ENCODE assay signal across 9 cellular contexts in the genomic region with DNA sequence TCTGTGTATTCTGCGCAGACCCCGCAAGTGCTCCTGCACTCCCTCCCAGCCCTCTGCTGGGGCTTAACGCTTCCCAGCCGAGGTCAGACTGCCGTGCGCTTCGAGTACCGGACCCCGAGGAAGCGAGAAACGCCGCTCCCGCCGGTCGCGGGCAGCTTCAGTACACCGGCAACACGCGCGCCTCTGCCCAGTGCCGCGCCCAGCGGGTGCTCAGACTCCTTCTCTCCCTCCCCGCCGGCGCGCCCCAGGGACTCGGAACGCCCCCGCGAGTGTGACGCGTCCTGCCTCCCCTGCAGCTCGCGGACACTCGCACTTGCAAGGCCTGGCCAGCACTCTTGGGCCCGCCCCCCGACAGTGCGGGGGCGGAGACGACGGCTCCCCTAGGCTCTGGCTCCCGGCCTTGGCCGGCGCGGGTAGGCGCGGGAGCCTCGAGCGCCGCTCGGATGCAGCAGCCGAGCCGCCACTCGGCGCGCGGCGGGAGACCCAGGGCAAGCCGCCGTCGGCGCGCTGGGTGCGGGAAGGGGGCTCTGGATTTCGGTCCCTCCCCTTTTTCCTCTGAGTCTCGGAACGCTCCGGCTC. TPM values are rescaled to one million over a fixed set of nuclear protein-coding genes. Genes with fewer than 3 reads are reported as not detected.
DNase-seq lines count a peak whose midpoint lies in the region; ATAC-seq, FAIRE-seq and TF ChIP-seq lines count a peak whose summit lies in the region.
"Had no signal": no experiment of that assay in that cellular context is flagged by ENCODE, and none has a peak within 500 bp of the region (broad histone marks: within the 10 kb centered on the region; RNA-seq: fewer than 3 reads in every experiment).

A gene with protein sequence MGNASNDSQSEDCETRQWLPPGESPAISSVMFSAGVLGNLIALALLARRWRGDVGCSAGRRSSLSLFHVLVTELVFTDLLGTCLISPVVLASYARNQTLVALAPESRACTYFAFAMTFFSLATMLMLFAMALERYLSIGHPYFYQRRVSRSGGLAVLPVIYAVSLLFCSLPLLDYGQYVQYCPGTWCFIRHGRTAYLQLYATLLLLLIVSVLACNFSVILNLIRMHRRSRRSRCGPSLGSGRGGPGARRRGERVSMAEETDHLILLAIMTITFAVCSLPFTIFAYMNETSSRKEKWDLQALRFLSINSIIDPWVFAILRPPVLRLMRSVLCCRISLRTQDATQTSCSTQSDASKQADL (plus strand): TSS at position 410 of the 579 bp plus-strand sequence. CDS start 237 bp downstream, outside the sequence.

- DNase-seq in DMS 273 (lab: John Stamatoyannopoulos, UW; ENCODE audit: unreplicated experiment) (peak; percentile 80), DMS 273 treated with DMSO at 0.1 percent for 48 hours (lab: John Stamatoyannopoulos, UW) (no peak), RCC 7860 (ENCODE audit: low spot score) (peak; percentile 58), frontal cortex (ENCODE audit: low spot score in 2 of 2) (peak; percentile 35 to 72), omental fat pad (ENCODE audit: low spot score) (peak; percentile 90), suprapubic skin (ENCODE audit: low spot score in 2 of 2) (peak; percentile 92)
- peak; percentile 92 for DNase-seq in activated effector memory CD4-positive, alpha-beta T cell treated with anti-CD3 and anti-CD28 coated beads, Interleukin-2, amount 50 U/mL, for 16 hours

- TF ChIP-seq EP300 in suprapubic skin (IDR thresholded peaks at IDR 0.05): no peak

- H3K36me3 ChIP-seq in suprapubic skin: no peaks in the 10 kb centered on the region

- H3K9me3 ChIP-seq in suprapubic skin: no peaks in the 10 kb centered on the region

- peak; percentile 43 for ATAC-seq in HG03064 (IDR thresholded peaks at IDR 0.05; ENCODE audit: low read depth, unreplicated experiment)
- peak; percentile 93 for ATAC-seq in omental fat pad (ENCODE audit: low FRiP score)

- peaks cover 22% of the 10 kb centered on the region for H3K27me3 ChIP-seq in suprapubic skin

- H3K4me1 ChIP-seq in suprapubic skin: peaks cover 29% of the 10 kb centered on the region

- peak within 1 kb of the TSS; percentile 42 for H3K27ac ChIP-seq in suprapubic skin

- H3K4me3 ChIP-seq in suprapubic skin: peak within 1 kb of the TSS; percentile 53

- TF ChIP-seq CTCF in omental fat pad (IDR thresholded peaks at IDR 0.05) (no peak), suprapubic skin (IDR thresholded peaks at IDR 0.05) (no peak)

- TF ChIP-seq POLR2A in suprapubic skin (IDR thresholded peaks at IDR 0.05): peak in 1 of 2 donors; percentile 58

- under 1% methylated on average over 41 of the region's 69 CpGs for WGBS in suprapubic skin

- FAIRE-seq in RCC 7860 (lab: Jason Lieb, UNC): no peak
- no peak for FAIRE-seq in frontal cortex (lab: Jason Lieb, UNC)
- FAIRE-seq: A204.1 had no signal

RNA-seq across cellular contexts. Expression of the gene that starts here (rescaled TPM):
- total RNA-seq in frontal cortex (under 0.01 TPM), omental fat pad (10 to 100 TPM in 1 of 4 donors, 1 to 10 TPM in 3; 4.0 to 34.8 (median 6.3) TPM), suprapubic skin (1 to 10 TPM in 1 of 4 donors, under 1 TPM in 3; 0.49 to 1.0 (median 0.68) TPM)

Comparison
In these comparisons a context has a peak if more than half of its experiments do, and no peak if none do; other contexts are left out.
1. Peak in DNase-seq in frontal cortex; RNA of the gene not detected or under 1 TPM.